Comparison of ENCODE assay signal across 11 cellular contexts in the genomic region with DNA sequence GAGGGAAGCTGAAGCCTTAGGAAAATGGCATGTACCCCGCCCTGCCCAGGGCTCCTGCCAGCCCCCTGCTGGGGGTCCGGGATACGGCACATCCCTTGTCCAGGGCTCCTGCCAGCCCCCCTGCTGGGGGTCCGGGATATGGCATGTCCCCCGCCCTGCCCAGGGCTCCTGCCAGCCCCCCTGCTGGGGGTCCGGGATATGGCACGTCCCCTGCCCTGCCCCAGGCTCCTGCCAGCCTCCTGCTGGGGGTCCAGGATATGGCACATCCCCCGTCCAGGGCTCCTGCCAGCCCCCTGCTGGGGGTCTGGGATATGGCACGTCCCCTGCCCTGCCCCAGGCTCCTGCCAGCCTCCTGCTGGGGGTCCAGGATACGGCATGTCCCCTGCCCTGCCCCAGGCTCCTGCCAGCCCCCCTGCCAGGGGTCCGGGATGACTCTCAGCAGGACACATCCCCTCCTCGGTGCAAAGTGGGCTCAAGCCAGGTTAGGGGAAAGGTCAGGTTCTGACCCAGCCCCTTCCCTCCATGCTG. TPM values are rescaled to one million over a fixed set of nuclear protein-coding genes. Genes with fewer than 3 reads are reported as not detected.
DNase-seq lines count a peak whose midpoint lies in the region; ATAC-seq and TF ChIP-seq lines count a peak whose summit lies in the region.
"Had no signal": no experiment of that assay in that cellular context is flagged by ENCODE, and none has a peak within 500 bp of the region (broad histone marks: within the 10 kb centered on the region; RNA-seq: fewer than 3 reads in every experiment).

No MANE protein-coding gene starts in this region.

- DNase-seq in GM06990 (ENCODE audit: extremely low read depth, insufficient read length) (peak; percentile 56), fibroblast of lung (ENCODE audit: low read depth in 2 of 2) (peak in 1 of 2 donors; percentile 29), psoas muscle (peak in 1 of 2 donors; percentile 49)
- DNase-seq: NCI-H774, occipital lobe had no signal

- 0 out of 2 replicates have a peak overlapping the region, but pooled peaks have one; percentile 13 for H3K9ac ChIP-seq in OCI-LY3 (ENCODE audit: low read length)
- no peak overlapping the region for H3K9ac ChIP-seq in fibroblast of lung (ENCODE audit: insufficient read depth, low read length)

- H4K20me1 ChIP-seq in OCI-LY3 (ENCODE audit: insufficient read depth, low read length) (no peaks in the 10 kb centered on the region), fibroblast of lung (ENCODE audit: control insufficient read depth, extremely low read depth, insufficient read depth, low read length) (no peaks in the 10 kb centered on the region)

- H3K4me3 ChIP-seq in GM06990 (replicated peaks; ENCODE audit: low read depth, low read length) (no peak overlapping the region), OCI-LY3 (ENCODE audit: low read length) (peak overlapping the region; percentile 70), fibroblast of lung (replicated peaks in 1 of 4; ENCODE audit: control extremely low read depth in 1 of 4, insufficient read depth in 1 of 4, low read depth in 3 of 4, low read length in 4 of 4) (no peak overlapping the region), psoas muscle (no peak overlapping the region)
- H3K4me3 ChIP-seq: body of pancreas had no signal

- 46 to 57% (median 51%) methylated on average over 7 to 12 of the region's 12 CpGs for WGBS in psoas muscle, 3 donors

- TF ChIP-seq CTCF in GM06990 (IDR thresholded peaks at IDR 0.05; ENCODE audit: insufficient read depth, low read length, poor library complexity, severe bottlenecking) (peak; percentile 83), OCI-LY3 (IDR thresholded peaks at IDR 0.05; ENCODE audit: low read depth, low read length) (peak; percentile 74), fibroblast of lung (conservative IDR thresholded peaks at IDR 0.05 in 1 of 2, IDR thresholded peaks at IDR 0.05 in 1 of 2; ENCODE audit: low read depth in 1 of 2, low read length in 2 of 2) (peak; percentile 18 to 21), psoas muscle (IDR thresholded peaks at IDR 0.05) (peak; percentile 36)

- H3K79me2 ChIP-seq in OCI-LY3 (ENCODE audit: low read length) (no peaks in the 10 kb centered on the region), fibroblast of lung (ENCODE audit: control insufficient read depth, insufficient read depth, low read length) (no peaks in the 10 kb centered on the region)

- H3K36me3 ChIP-seq in GM06990 (ENCODE audit: control insufficient read depth, insufficient read depth, low read length): no peaks in the 10 kb centered on the region
- no peaks in the 10 kb centered on the region for H3K36me3 ChIP-seq in OCI-LY3 (replicated peaks; ENCODE audit: low read depth, low read length)
- H3K36me3 ChIP-seq in fibroblast of lung (ENCODE audit: control insufficient read depth, insufficient read depth, low read length): no peaks in the 10 kb centered on the region
- no peaks in the 10 kb centered on the region for H3K36me3 ChIP-seq in psoas muscle (ENCODE audit: insufficient read depth in 1 of 2, low read depth in 1 of 2)

- ATAC-seq in psoas muscle (no peak), HG03432 (IDR thresholded peaks at IDR 0.05; ENCODE audit: unreplicated experiment) (no peak), GM21367 (IDR thresholded peaks at IDR 0.05; ENCODE audit: unreplicated experiment) (no peak), GM19351 (IDR thresholded peaks at IDR 0.05; ENCODE audit: unreplicated experiment) (no peak), GM18498 (IDR thresholded peaks at IDR 0.05; ENCODE audit: unreplicated experiment) (no peak)
- ATAC-seq: body of pancreas had no signal

- H2AFZ ChIP-seq in OCI-LY3 (ENCODE audit: low read depth, low read length) (peak overlapping the region; percentile 67; the same call in 1 of the 2 replicates), fibroblast of lung (ENCODE audit: low read length) (no peak overlapping the region)

- H3K4me1 ChIP-seq in OCI-LY3 (ENCODE audit: low read length) (no peaks in the 10 kb centered on the region), fibroblast of lung (ENCODE audit: control insufficient read depth, extremely low read depth, insufficient read depth, low read length) (no peaks in the 10 kb centered on the region), psoas muscle (no peaks in the 10 kb centered on the region)

- H3K9me3 ChIP-seq in OCI-LY3 (ENCODE audit: insufficient read depth, low read length) (no peaks in the 10 kb centered on the region), fibroblast of lung (ENCODE audit: control insufficient read depth, insufficient read depth, low read depth, low read length) (no peaks in the 10 kb centered on the region), psoas muscle (no peaks in the 10 kb centered on the region)
- H3K9me3 ChIP-seq: body of pancreas had no signal

- H3K27ac ChIP-seq in OCI-LY3 (ENCODE audit: low read length) (no peak overlapping the region), fibroblast of lung (ENCODE audit: insufficient read depth, low read length) (no peak overlapping the region), psoas muscle (no peak overlapping the region)

- intact Hi-C loops in psoas muscle (cut with DNase I): no loop called here

- H3K4me2 ChIP-seq in OCI-LY3 (ENCODE audit: low read length) (peak overlapping the region; percentile 76), fibroblast of lung (ENCODE audit: extremely low read depth, insufficient read depth, low read length) (no peak overlapping the region)

- H3K27me3 ChIP-seq in GM06990 (replicated peaks; ENCODE audit: control insufficient read depth, insufficient read depth, low read length): peaks cover 2% of the 10 kb centered on the region
- H3K27me3 ChIP-seq in OCI-LY3 (ENCODE audit: low read depth, low read length): no peaks in the 10 kb centered on the region
- no peaks in the 10 kb centered on the region for H3K27me3 ChIP-seq in fibroblast of lung (ENCODE audit: control insufficient read depth, insufficient read depth, low read length)
- H3K27me3 ChIP-seq in psoas muscle (ENCODE audit: insufficient read depth in 3 of 3, low read length in 2 of 3): no peaks in the 10 kb centered on the region
- H3K27me3 ChIP-seq: body of pancreas had no signal

RNA-seq across cellular contexts. Expression of a gene that starts 43.2 kb away (rescaled TPM):
- 2.1 and 3.0 TPM in 2 replicates for total RNA-seq in fibroblast of lung
- polyA plus RNA-seq in fibroblast of lung: 0.49 and 0.56 TPM in 2 replicates
- polyA plus RNA-seq in fibroblast of lung (2012): 0.41 and 1.0 TPM in 2 replicates
- 1.0 and 4.3 TPM in 2 replicates for polyA minus RNA-seq in fibroblast of lung (ENCODE audit: low replicate concordance)
- total RNA-seq in psoas muscle: 10 to 100 TPM in 1 of 4 donors, 1 to 10 TPM in 3; 5.7 to 18.5 (median 9.8) TPM
- polyA plus RNA-seq in psoas muscle: 10 to 100 TPM in 1 of 3 donors, 1 to 10 TPM in 2; 3.7 to 11.8 (median 6.3) TPM

Comparison
In these comparisons a context has a peak if more than half of its experiments do, and no peak if none do; other contexts are left out.
1. CTCF ChIP-seq: peak in every context shown above with its lines; median percentile 83 in GM06990; 74 in OCI-LY3; 36 in psoas muscle; 20 in fibroblast of lung.